In genomic region chr6:26193467-26194328, GRCh38 we compare ENCODE assay signal across 11 cellular contexts.
DNase-seq lines count a peak whose midpoint lies in the region; ATAC-seq and TF ChIP-seq lines count a peak whose summit lies in the region.
"Had no signal": no experiment of that assay in that cellular context is flagged by ENCODE, and none has a peak within 500 bp of the region (broad histone marks: within the 10 kb centered on the region; RNA-seq: fewer than 3 reads in every experiment).

No MANE protein-coding gene starts in this region.

- no peak for TF ChIP-seq POLR2A in stomach (IDR thresholded peaks at IDR 0.05)

- no peak for DNase-seq in DND-41
- DNase-seq in activated naive CD8-positive, alpha-beta T cell treated with anti-CD3 and anti-CD28 coated beads, Interleukin-2, amount 50 U/mL, for 24 hours = no peak
- DNase-seq in stomach = no peak
- DNase-seq: activated T-cell treated with anti-CD3 and anti-CD28 coated beads, Interleukin-2, amount 50 U/mL, for 1 hour; DMS79 treated with DMSO at 0.1 percent for 48 hours; MM.1S; NCI-H526 treated with DMSO at 0.1 percent for 48 hours had no signal

- H3K4me2 ChIP-seq in DND-41 (ENCODE audit: insufficient read depth, low read length) (peak overlapping the region; percentile 69; the same call in 1 of the 2 replicates), KMS-11 (peak overlapping the region; percentile 73; the same call in 1 of the 2 replicates)

- ATAC-seq in DND-41 (ENCODE audit: insufficient read depth, low read depth) (no peak), HG03442 (IDR thresholded peaks at IDR 0.05; ENCODE audit: unreplicated experiment) (no peak), HG02588 (IDR thresholded peaks at IDR 0.05; ENCODE audit: unreplicated experiment) (no peak)
- no peak for ATAC-seq in activated naive CD8-positive, alpha-beta T cell treated with anti-CD3 and anti-CD28 coated beads, Interleukin-2, amount 50 U/mL, for 24 hours

- H3K4me1 Mint-ChIP-seq in activated naive CD8-positive, alpha-beta T cell treated with anti-CD3 and anti-CD28 coated beads, Interleukin-2, amount 50 U/mL, for 24 hours = peaks cover 45% of the 10 kb centered on the region

- H3K36me3 ChIP-seq in DND-41 (ENCODE audit: insufficient read depth, low read length) (peaks cover 9% of the 10 kb centered on the region), KMS-11 (ENCODE audit: insufficient read depth) (no peaks in the 10 kb centered on the region), neutrophil (peaks cover 31% of the 10 kb centered on the region), stomach (no peaks in the 10 kb centered on the region)

- H3K79me2 ChIP-seq in DND-41 (ENCODE audit: insufficient read depth, low read length) (peaks cover 41% of the 10 kb centered on the region), KMS-11 (ENCODE audit: insufficient read depth, low read depth) (peaks cover 49% of the 10 kb centered on the region)

- no peak overlapping the region for H2AFZ ChIP-seq in DND-41 (ENCODE audit: low read depth, low read length)
- H2AFZ ChIP-seq in KMS-11 (ENCODE audit: low read depth) = no peak overlapping the region

- no peak overlapping the region for H3K4me3 Mint-ChIP-seq in activated naive CD8-positive, alpha-beta T cell treated with anti-CD3 and anti-CD28 coated beads, Interleukin-2, amount 50 U/mL, for 24 hours

- H3K9ac ChIP-seq in DND-41 (ENCODE audit: low read depth, low read length) (no peak overlapping the region), KMS-11 (no peak overlapping the region)

- no peak for TF ChIP-seq CTCF in DND-41 (IDR thresholded peaks at IDR 0.05; ENCODE audit: borderline replicate concordance, extremely low read depth, low read length, poor library complexity, severe bottlenecking)
- no peak for TF ChIP-seq CTCF in KMS-11 (conservative IDR thresholded peaks at IDR 0.05; ENCODE audit: low read depth, low read length)
- TF ChIP-seq CTCF in neutrophil (IDR thresholded peaks at IDR 0.05) = no peak
- no peak for TF ChIP-seq CTCF in stomach (IDR thresholded peaks at IDR 0.05)

- intact Hi-C loops in stomach (cut with DNase I; ENCODE audit: low total_unique reads) = no loop called here

- H4K20me1 ChIP-seq in DND-41 (ENCODE audit: insufficient read depth, low read length) (peaks cover 15% of the 10 kb centered on the region), KMS-11 (ENCODE audit: insufficient read depth) (no peaks in the 10 kb centered on the region)

- WGBS in stomach, 5 donors = 85 to 96% (median 92%) methylated on average over 1 of the region's 1 CpG

- H3K4me3 ChIP-seq in DND-41 (ENCODE audit: low read depth in 1 of 2, low read length in 2 of 2) = no peak overlapping the region
- H3K4me3 ChIP-seq in KMS-11 (IDR thresholded peaks at IDR 0.05; ENCODE audit: insufficient read depth, low read depth, low read length) = no peak overlapping the region
- H3K4me3 ChIP-seq in neutrophil (ENCODE audit: low read depth in 1 of 2, low read length in 1 of 2) = peak overlapping the region in 1 of 2 experiments; percentile 75
- H3K4me3 ChIP-seq in stomach = no peak overlapping the region

- H3K9me3 Mint-ChIP-seq in activated naive CD8-positive, alpha-beta T cell treated with anti-CD3 and anti-CD28 coated beads, Interleukin-2, amount 50 U/mL, for 24 hours = no peaks in the 10 kb centered on the region

- H3K27me3 Mint-ChIP-seq in activated naive CD8-positive, alpha-beta T cell treated with anti-CD3 and anti-CD28 coated beads, Interleukin-2, amount 50 U/mL, for 24 hours = peaks cover 5% of the 10 kb centered on the region

- H3K27ac ChIP-seq in DND-41 (ENCODE audit: low read length) = peak overlapping the region; percentile 9; the same call in 1 of the 2 replicates
- peak overlapping the region; percentile 25; the same call in 1 of the 2 replicates for H3K27ac ChIP-seq in KMS-11
- peak overlapping the region; percentile 84 for H3K27ac ChIP-seq in neutrophil
- peak overlapping the region in 2 of 5 donors; percentile 97 for H3K27ac ChIP-seq in stomach

- TF ChIP-seq EP300 in stomach (IDR thresholded peaks at IDR 0.05) = no peak

- peak overlapping the region; percentile 99 for H3K27ac Mint-ChIP-seq in activated naive CD8-positive, alpha-beta T cell treated with anti-CD3 and anti-CD28 coated beads, Interleukin-2, amount 50 U/mL, for 24 hours

- H3K4me1 ChIP-seq in DND-41 (ENCODE audit: insufficient read depth, low read length) (peaks cover 12% of the 10 kb centered on the region), KMS-11 (ENCODE audit: low read depth, poor library complexity, severe bottlenecking) (peaks cover 21% of the 10 kb centered on the region), neutrophil (ENCODE audit: control insufficient read depth in 1 of 2, insufficient read depth in 1 of 2, low read depth in 1 of 2, low read length in 1 of 2) (peaks cover 62 to 66% of the 10 kb centered on the region in 2 experiments), stomach (peaks cover 6 to 46% (median 19%) of the 10 kb centered on the region in 4 donors)

- H3K36me3 Mint-ChIP-seq in activated naive CD8-positive, alpha-beta T cell treated with anti-CD3 and anti-CD28 coated beads, Interleukin-2, amount 50 U/mL, for 24 hours (ENCODE audit: low read depth) = peaks cover 11% of the 10 kb centered on the region

- H3K9me3 ChIP-seq in DND-41 (ENCODE audit: insufficient read depth, low read length, severe bottlenecking) (no peaks in the 10 kb centered on the region), neutrophil (no peaks in the 10 kb centered on the region), stomach (no peaks in the 10 kb centered on the region)

- no peaks in the 10 kb centered on the region for H3K27me3 ChIP-seq in DND-41 (ENCODE audit: insufficient read depth, low read length, poor library complexity)
- no peaks in the 10 kb centered on the region for H3K27me3 ChIP-seq in KMS-11 (ENCODE audit: insufficient read depth, low read depth)
- no peaks in the 10 kb centered on the region for H3K27me3 ChIP-seq in neutrophil
- peaks cover 0 to 72% (median 18%) of the 10 kb centered on the region in 3 donors for H3K27me3 ChIP-seq in stomach
